In the genomic region with DNA sequence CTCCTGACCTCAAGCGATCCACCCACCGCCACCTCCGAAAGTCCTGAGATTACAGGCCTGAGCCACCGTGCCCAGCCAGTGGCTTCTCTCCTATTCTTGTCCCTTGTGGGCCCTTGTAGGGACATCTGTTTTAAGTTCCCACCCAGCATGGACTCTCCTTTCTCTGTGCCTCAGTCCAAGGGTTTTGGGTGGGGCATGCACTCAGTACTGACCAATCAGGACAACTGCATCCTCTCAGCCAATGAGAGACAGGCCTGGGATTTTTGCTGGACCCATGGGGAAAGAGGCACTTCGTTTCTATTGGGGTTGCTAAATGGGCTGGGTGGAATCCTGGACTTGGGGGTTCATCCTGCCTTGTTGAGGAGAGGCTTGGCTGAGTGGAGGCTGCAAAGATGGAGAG, we compare ENCODE assay signal across 1 cellular context.
TF ChIP-seq lines count a peak whose summit lies in the region.

No MANE protein-coding gene starts in this region.

TF ChIP-seq in H1, 55 proteins besides CTCF, POLR2A, EP300 and RAD21:
- TF ChIP-seq ATF2 (IDR thresholded peaks at IDR 0.05; ENCODE audit: low read length) (no peak), TCF12 (IDR thresholded peaks at IDR 0.05; ENCODE audit: low read depth, low read length) (no peak), NRF1 (IDR thresholded peaks at IDR 0.05; ENCODE audit: low read depth, low read length) (no peak), KDM4A (IDR thresholded peaks at IDR 0.05; ENCODE audit: low read depth, low read length, severe bottlenecking) (no peak), SP4 (IDR thresholded peaks at IDR 0.05; ENCODE audit: low read length) (no peak), SIRT6 (IDR thresholded peaks at IDR 0.05; ENCODE audit: low read length) (no peak), CBX5 (IDR thresholded peaks at IDR 0.05; ENCODE audit: low read depth, low read length) (no peak), TEAD4 (IDR thresholded peaks at IDR 0.05; ENCODE audit: low read depth, low read length) (no peak), RNF2 (IDR thresholded peaks at IDR 0.05; ENCODE audit: borderline replicate concordance, low read depth, low read length, missing control alignments, poor library complexity, severe bottlenecking) (no peak), JUN (IDR thresholded peaks at IDR 0.05; ENCODE audit: low read depth, low read length) (no peak)
